14 cellular contexts compared by ENCODE assay signal in genomic region chr12:76250256-76250655, GRCh38.
A peak's percentile ranks its signal among the peaks of the same experiment; 100 is the strongest.
DNase-seq lines count a peak whose midpoint lies in the region; ATAC-seq and TF ChIP-seq lines count a peak whose summit lies in the region.
"Had no signal": no experiment of that assay in that cellular context is flagged by ENCODE, and none has a peak within 500 bp of the region (broad histone marks: within the 10 kb centered on the region; RNA-seq: fewer than 3 reads in every experiment).

No MANE protein-coding gene starts in this region.

- no peak overlapping the region for H3K9ac ChIP-seq in GM23248

- no peaks in the 10 kb centered on the region for H3F3A ChIP-seq in GM23248 (ENCODE audit: insufficient read depth)

- intact Hi-C loops in sciatic nerve (cut with DNase I) (no loop called here), left lung (cut with DNase I) (no loop called here)

- H3K9me3 ChIP-seq in GM23248 (ENCODE audit: low read depth) (no peaks in the 10 kb centered on the region), osteoblast (ENCODE audit: low read depth, low read length) (no peaks in the 10 kb centered on the region), left lung (no peaks in the 10 kb centered on the region)
- H3K9me3 ChIP-seq: MG63 had no signal

- no peak overlapping the region for H3K4me2 ChIP-seq in GM23248 (ENCODE audit: unreplicated experiment)
- no peak overlapping the region for H3K4me2 ChIP-seq in osteoblast (ENCODE audit: insufficient read depth, low read length)

- H3K4me1 ChIP-seq in GM23248 (ENCODE audit: insufficient read depth): peaks cover 11% of the 10 kb centered on the region
- H3K4me1 ChIP-seq in osteoblast (ENCODE audit: insufficient read depth, low read length): peaks cover 21% of the 10 kb centered on the region
- no peaks in the 10 kb centered on the region for H3K4me1 ChIP-seq in left lung

- H4K20me1 ChIP-seq in GM23248 (ENCODE audit: insufficient read depth) (no peaks in the 10 kb centered on the region), osteoblast (ENCODE audit: insufficient read depth, low read length) (no peaks in the 10 kb centered on the region)

- H3K79me2 ChIP-seq in GM23248 (ENCODE audit: insufficient read depth) (no peaks in the 10 kb centered on the region), osteoblast (ENCODE audit: insufficient read depth, low read length) (no peaks in the 10 kb centered on the region)

- H3K4me3 ChIP-seq in GM23248: no peak overlapping the region
- H3K4me3 ChIP-seq in brain microvascular endothelial cell (ENCODE audit: low read depth, low read length): no peak overlapping the region
- no peak overlapping the region for H3K4me3 ChIP-seq in osteoblast (ENCODE audit: insufficient read depth, low read length)
- H3K4me3 ChIP-seq in left lung: no peak overlapping the region
- H3K4me3 ChIP-seq: MG63 had no signal

- H3K27ac ChIP-seq in GM23248: no peak overlapping the region
- no peak overlapping the region for H3K27ac ChIP-seq in brain microvascular endothelial cell
- H3K27ac ChIP-seq in osteoblast (ENCODE audit: low read depth, low read length): no peak overlapping the region
- H3K27ac ChIP-seq in left lung: no peak overlapping the region

- ATAC-seq in sciatic nerve: no peak
- ATAC-seq in left lung: no peak
- ATAC-seq: CD8-positive, alpha-beta T cell had no signal

- H3K9me2 ChIP-seq in GM23248 (ENCODE audit: insufficient read depth): no peaks in the 10 kb centered on the region

- in situ Hi-C loops in GM23248 (cut with MboI): no loop called here
- in situ Hi-C loops in brain microvascular endothelial cell (cut with HindIII; ENCODE audit: low pct_ligation_motif_present, low sequenced_read_pairs): no loop called here

- peak; percentile 64 for DNase-seq in GM23248
- peak; percentile 20 for DNase-seq in NCI-H187 treated with DMSO at 0.1 percent for 48 hours (lab: John Stamatoyannopoulos, UW)
- peak; percentile 36 for DNase-seq in brain microvascular endothelial cell
- DNase-seq in osteoblast (ENCODE audit: insufficient read length, low spot score, missing footprints): peak; percentile 60
- no peak for DNase-seq in activated CD4-positive, alpha-beta T cell treated with anti-CD3 and anti-CD28 coated beads for 4 hours
- DNase-seq in sciatic nerve (ENCODE audit: low spot score): no peak
- no peak for DNase-seq in NCI-H1105 treated with DMSO at 0.1 percent for 48 hours (lab: John Stamatoyannopoulos, UW)
- DNase-seq in left lung: no peak
- DNase-seq: CD8-positive, alpha-beta T cell; KBM-7; MG63; NCI-H1092 treated with DMSO at 0.1 percent for 48 hours; NCI-H2171; NCI-H510A had no signal

- 31 to 37% methylated on average over 3 of the region's 3 CpGs for WGBS in GM23248 (ENCODE audit: low coverage in 1 of 2, low lambda C conversion rate in 2 of 2, missing lambda C conversion rate in 2 of 2), 2 experiments

- no peaks in the 10 kb centered on the region for H3K36me3 ChIP-seq in GM23248 (ENCODE audit: low read depth)
- no peaks in the 10 kb centered on the region for H3K36me3 ChIP-seq in brain microvascular endothelial cell (replicated peaks)
- H3K36me3 ChIP-seq in osteoblast (ENCODE audit: insufficient read depth, low read length): no peaks in the 10 kb centered on the region
- no peaks in the 10 kb centered on the region for H3K36me3 ChIP-seq in left lung
- H3K36me3 ChIP-seq: MG63 had no signal

- H3K27me3 ChIP-seq in GM23248 (replicated peaks; ENCODE audit: insufficient read depth): no peaks in the 10 kb centered on the region
- no peaks in the 10 kb centered on the region for H3K27me3 ChIP-seq in brain microvascular endothelial cell (replicated peaks)
- no peaks in the 10 kb centered on the region for H3K27me3 ChIP-seq in osteoblast (ENCODE audit: insufficient read depth, low read length)
- no peaks in the 10 kb centered on the region for H3K27me3 ChIP-seq in left lung
- H3K27me3 ChIP-seq: MG63 had no signal

- H2AFZ ChIP-seq in GM23248 (no peak overlapping the region), osteoblast (ENCODE audit: low read length) (peak overlapping the region; percentile 49)

- TF ChIP-seq CTCF in brain microvascular endothelial cell (IDR thresholded peaks at IDR 0.05; ENCODE audit: low read depth, low read length, missing control alignments): no peak
- no peak for TF ChIP-seq CTCF in osteoblast (IDR thresholded peaks at IDR 0.05; ENCODE audit: extremely low read depth, low read depth, low read length)
- TF ChIP-seq CTCF in left lung (IDR thresholded peaks at IDR 0.05): no peak

Comparison
In these comparisons a context has a peak if more than half of its experiments do, and no peak if none do; other contexts are left out.
1. DNase-seq: peak in GM23248 (single experiment), NCI-H187 treated with DMSO at 0.1 percent for 48 hours (single experiment), brain microvascular endothelial cell (single experiment) and osteoblast (single experiment); none in activated CD4-positive, alpha-beta T cell treated with anti-CD3 and anti-CD28 coated beads for 4 hours (0 of 2), sciatic nerve (single experiment), NCI-H1105 treated with DMSO at 0.1 percent for 48 hours (single experiment) and left lung (0 of 2).